ENCODE assay signal across 19 cellular contexts in the genomic region with DNA sequence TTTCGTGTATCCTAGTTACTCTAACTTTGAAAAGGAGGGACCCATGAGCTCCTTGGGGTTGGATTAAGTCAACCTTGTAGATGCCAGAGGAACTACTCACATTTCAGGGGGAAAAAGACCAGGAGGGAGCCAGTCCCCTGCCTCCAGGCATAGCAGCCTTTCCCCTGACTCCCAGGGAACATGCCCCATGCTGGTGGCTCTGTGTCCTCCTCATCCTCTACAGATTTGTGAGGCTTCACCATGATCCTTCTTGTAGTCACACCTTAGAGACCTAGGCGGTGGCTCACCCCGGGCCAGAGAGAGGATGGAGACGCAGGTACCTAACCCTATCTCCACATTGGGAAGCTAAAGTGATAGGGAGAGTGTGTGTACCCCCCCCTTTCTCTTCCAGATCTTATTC.
"Had no signal": no experiment of that assay in that cellular context is flagged by ENCODE, and none has a peak within 500 bp of the region (broad histone marks: within the 10 kb centered on the region; RNA-seq: fewer than 3 reads in every experiment).

No MANE protein-coding gene starts in this region.

- DNase-seq: KBM-7, NCI-H1092, NCI-H1105 treated with DMSO at 0.1 percent for 48 hours, NCI-H1436, NCI-H187, NCI-H2029, NCI-H2081 treated with DMSO at 0.1 percent for 48 hours, NCI-H2171, NCI-H226, NCI-H446, NCI-H510A, NCI-H524 treated with DMSO at 0.1 percent for 48 hours, NCI-H69, NCI-H774, PC-3, SHP77 had no signal

- ATAC-seq: Panc1, PC-3, SK-N-SH treated with all-trans-retinoic acid at 6 μM for 48 hours had no signal

- H3K27ac ChIP-seq: RWPE1 had no signal
